8 cellular contexts compared by ENCODE assay signal in genomic region chr1:37995773-37996379, GRCh38. TPM values are rescaled to one million over a fixed set of nuclear protein-coding genes. Genes with fewer than 3 reads are reported as not detected.
A peak's percentile ranks its signal among the peaks of the same experiment; 100 is the strongest.
DNase-seq lines count a peak whose midpoint lies in the region; ATAC-seq and TF ChIP-seq lines count a peak whose summit lies in the region.

No MANE protein-coding gene starts in this region.

- H3K4me3 Mint-ChIP-seq in activated naive CD8-positive, alpha-beta T cell = peak overlapping the region; percentile 51
- no peak overlapping the region for H3K4me3 Mint-ChIP-seq in Caco-2 (ENCODE audit: unreplicated experiment)

- POLR2A ChIA-PET in AG04450 (lab: Yijun Ruan, JAX) = interaction anchor here (0.9 to 1.5 kb wide), 3 partner anchors 9 to 35 kb away, joined by 4 to 9 read pairs (median 5); partner anchors contain the start of genes FHL3 and UTP11
- POLR2A ChIA-PET in Caco-2 (lab: Charles Lee) = no interaction called here

- H3K4me3 ChIP-seq in AG04450 (ENCODE audit: low read depth, low read length) (peak overlapping the region; percentile 56), heart right ventricle (peak overlapping the region; percentile 27 to 64 (median 57)), psoas muscle (peak overlapping the region; percentile 60), Caco-2 (ENCODE audit: low read depth, low read length) (no peak overlapping the region)

- H3K9me3 Mint-ChIP-seq in activated naive CD8-positive, alpha-beta T cell (ENCODE audit: low read depth) = no peaks in the 10 kb centered on the region
- H3K9me3 Mint-ChIP-seq in Caco-2 (ENCODE audit: unreplicated experiment) = no peaks in the 10 kb centered on the region

- peaks cover 39% of the 10 kb centered on the region for H3K4me1 Mint-ChIP-seq in activated naive CD8-positive, alpha-beta T cell (ENCODE audit: low read depth)
- peaks cover 8% of the 10 kb centered on the region for H3K4me1 Mint-ChIP-seq in Caco-2 (ENCODE audit: low read depth, unreplicated experiment)

- H3K4me1 ChIP-seq in heart right ventricle = peaks cover 26 to 65% (median 57%) of the 10 kb centered on the region in 9 donors
- peaks cover 42% of the 10 kb centered on the region for H3K4me1 ChIP-seq in psoas muscle
- peaks cover 16% of the 10 kb centered on the region for H3K4me1 ChIP-seq in Caco-2

- peak overlapping the region; percentile 94 for H3K27ac ChIP-seq in AG04450 (ENCODE audit: low read depth, low read length)
- peak overlapping the region; percentile 72 to 97 (median 84) for H3K27ac ChIP-seq in heart right ventricle
- H3K27ac ChIP-seq in psoas muscle = peak overlapping the region; percentile 88

- BruUV-seq in Caco-2 (replicated peaks; lab: Mats Ljungman, UMichigan) = no TSS peak

- CTCF ChIA-PET in AG04450 (lab: Charles Lee) = interaction anchor here (1.3 kb wide), 1 partner anchor 23 kb away, joined by 4 read pairs; no protein-coding TSS in a partner anchor
- CTCF ChIA-PET in Caco-2 (lab: Charles Lee) = no interaction called here

- 3 to 4% methylated on average over 46 of the region's 46 CpGs for WGBS in heart right ventricle, 2 donors
- WGBS in psoas muscle, 3 donors = 1 to 10% (median 6%) methylated on average over 45 to 46 of the region's 46 CpGs

- peaks cover 12% of the 10 kb centered on the region for H3K36me3 Mint-ChIP-seq in activated naive CD8-positive, alpha-beta T cell
- H3K36me3 Mint-ChIP-seq in Caco-2 (ENCODE audit: insufficient read depth, unreplicated experiment) = peaks cover 6% of the 10 kb centered on the region

- DNase-seq in AG04450 (ENCODE audit: low read depth, low spot score) (peak; percentile 84), heart right ventricle (peak; percentile 76 to 80), psoas muscle (peak; percentile 91 to 93), GM10266 (ENCODE audit: extremely low spot score) (no peak), KBM-7 (no peak), Caco-2 (no peak)

- H3K36me3 ChIP-seq in heart right ventricle = peaks cover 0 to 41% (median 12%) of the 10 kb centered on the region in 9 donors
- H3K36me3 ChIP-seq in psoas muscle (ENCODE audit: insufficient read depth in 1 of 2, low read depth in 1 of 2) = peaks cover 0 to 35% of the 10 kb centered on the region in 2 donors
- no peaks in the 10 kb centered on the region for H3K36me3 ChIP-seq in Caco-2 (ENCODE audit: control insufficient read depth, insufficient read depth, low read length)

- TF ChIP-seq CTCF in AG04450 (IDR thresholded peaks at IDR 0.05; ENCODE audit: low read depth, low read length) = no peak
- no peak for TF ChIP-seq CTCF in heart right ventricle (IDR thresholded peaks at IDR 0.05)
- TF ChIP-seq CTCF in psoas muscle (IDR thresholded peaks at IDR 0.05) = no peak
- no peak for TF ChIP-seq CTCF in GM10266 (IDR thresholded peaks at IDR 0.05; ENCODE audit: control insufficient read depth, insufficient read depth, low read depth, missing control alignments)
- no peak for TF ChIP-seq CTCF in Caco-2 (IDR thresholded peaks at IDR 0.05; ENCODE audit: insufficient read depth in 1 of 2, low read depth in 1 of 2, low read length in 1 of 2, severe bottlenecking in 1 of 2, unreplicated experiment in 1 of 2)

- no peaks in the 10 kb centered on the region for H3K27me3 Mint-ChIP-seq in activated naive CD8-positive, alpha-beta T cell
- H3K27me3 Mint-ChIP-seq in Caco-2 (ENCODE audit: insufficient read depth, unreplicated experiment) = no peaks in the 10 kb centered on the region

- in situ Hi-C loops in KBM-7 (cut with MboI; ENCODE audit: low pct_unique_long_range_greater_than_20kb, low sequenced_read_pairs) = no loop called here

- H3K27ac Mint-ChIP-seq in activated naive CD8-positive, alpha-beta T cell = no peak overlapping the region
- H3K27ac Mint-ChIP-seq in Caco-2 (ENCODE audit: unreplicated experiment) = no peak overlapping the region

- H3K9me3 ChIP-seq in AG04450 (ENCODE audit: control insufficient read depth, insufficient read depth, low read length) (no peaks in the 10 kb centered on the region; the same call in 1 of the 2 replicates), heart right ventricle (no peaks in the 10 kb centered on the region), psoas muscle (no peaks in the 10 kb centered on the region), Caco-2 (no peaks in the 10 kb centered on the region)

- intact Hi-C loops in heart right ventricle (cut with DNase I) = no loop called here
- intact Hi-C loops in psoas muscle (cut with DNase I) = no loop called here
- intact Hi-C loops in Caco-2 (cut with micrococcal nuclease; ENCODE audit: unreplicated experiment) = no loop called here

- ATAC-seq in HG02642 (IDR thresholded peaks at IDR 0.05; ENCODE audit: poor library complexity, unreplicated experiment) = peak; percentile 43
- peak; percentile 37 to 79 (median 70) for ATAC-seq in heart right ventricle
- ATAC-seq in psoas muscle = peak; percentile 13 to 36 (median 29)

- H3K27me3 ChIP-seq in AG04450 (ENCODE audit: control insufficient read depth, insufficient read depth, low read length) (no peaks in the 10 kb centered on the region), heart right ventricle (no peaks in the 10 kb centered on the region), psoas muscle (ENCODE audit: insufficient read depth in 3 of 3, low read length in 2 of 3) (no peaks in the 10 kb centered on the region), Caco-2 (replicated peaks; ENCODE audit: control insufficient read depth, insufficient read depth, low read length) (no peaks in the 10 kb centered on the region)

RNA-seq across cellular contexts. Expression of gene SF3A3, which starts 6.1 kb away (rescaled TPM):
- polyA plus RNA-seq in AG04450 (2011; rRNA removed) (60.0 and 76.1 TPM in 2 replicates), heart right ventricle (10 to 100 TPM; 14.2 to 18.6 TPM), psoas muscle (10 to 100 TPM; 13.0 to 35.0 (median 30.0) TPM)
- polyA minus RNA-seq in AG04450 (2011; rRNA and poly(A)+ RNA removed) = 45.1 and 58.7 TPM in 2 replicates
- total RNA-seq in heart right ventricle (10 to 100 TPM; 21.0 to 30.3 (median 27.1) TPM), psoas muscle (10 to 100 TPM; 20.0 to 45.4 (median 35.0) TPM), Caco-2 (2022) (72.6 and 79.3 TPM in 2 replicates)

RNA-seq across cellular contexts. Expression of gene FHL3, which starts 9.4 kb away (rescaled TPM):
- polyA plus RNA-seq in AG04450 (2011; rRNA removed) = 10.0 and 13.5 TPM in 2 replicates
- 37.2 and 41.7 TPM in 2 replicates for polyA minus RNA-seq in AG04450 (2011; rRNA and poly(A)+ RNA removed)
- total RNA-seq in heart right ventricle = 10 to 100 TPM in 3 of 10 donors, 1 to 10 TPM in 7; 5.8 to 23.8 (median 8.3) TPM
- 10 to 100 TPM; 11.6 to 14.9 TPM for polyA plus RNA-seq in heart right ventricle
- total RNA-seq in psoas muscle = 1,000 to 10,000 TPM in 1 of 4 donors, 100 to 1,000 TPM in 3; 236 to 1,187 (median 448) TPM
- 100 to 1,000 TPM in 2 of 3 donors, 10 to 100 TPM in 1; 41.6 to 905 (median 582) TPM for polyA plus RNA-seq in psoas muscle
- 11.8 and 11.9 TPM in 2 replicates for total RNA-seq in Caco-2 (2022)

RNA-seq across cellular contexts. Expression of gene UTP11, which starts 16.7 kb away (rescaled TPM):
- polyA plus RNA-seq in AG04450 (2011; rRNA removed) = 32.9 and 43.8 TPM in 2 replicates
- polyA minus RNA-seq in AG04450 (2011; rRNA and poly(A)+ RNA removed) = 14.8 and 18.5 TPM in 2 replicates
- 10 to 100 TPM; 24.1 to 59.8 (median 37.1) TPM for total RNA-seq in heart right ventricle
- 10 to 100 TPM; 22.9 to 34.2 TPM for polyA plus RNA-seq in heart right ventricle
- 100 to 1,000 TPM in 3 of 4 donors, 10 to 100 TPM in 1; 65.2 to 210 (median 131) TPM for total RNA-seq in psoas muscle
- polyA plus RNA-seq in psoas muscle = 100 to 1,000 TPM in 2 of 3 donors, 10 to 100 TPM in 1; 91.7 to 253 (median 163) TPM
- 29.1 and 33.2 TPM in 2 replicates for total RNA-seq in Caco-2 (2022)

RNA-seq across cellular contexts. Expression of gene INPP5B, which starts 49.0 kb away (rescaled TPM):
- 20.1 and 21.9 TPM in 2 replicates for polyA plus RNA-seq in AG04450 (2011; rRNA removed)
- 26.8 and 28.5 TPM in 2 replicates for polyA minus RNA-seq in AG04450 (2011; rRNA and poly(A)+ RNA removed)
- 10 to 100 TPM in 9 of 10 donors, 1 to 10 TPM in 1; 8.7 to 16.7 (median 12.5) TPM for total RNA-seq in heart right ventricle
- 10 to 100 TPM in 1 of 2 donors, 1 to 10 TPM in 1; 4.1 to 17.3 TPM for polyA plus RNA-seq in heart right ventricle
- 10 to 100 TPM in 2 of 4 donors, 1 to 10 TPM in 2; 6.7 to 12.8 (median 9.3) TPM for total RNA-seq in psoas muscle
- 1 to 10 TPM; 3.8 to 6.6 (median 4.5) TPM for polyA plus RNA-seq in psoas muscle
- total RNA-seq in Caco-2 (2022) = 15.8 and 18.8 TPM in 2 replicates

RNA-seq across cellular contexts. Expression of gene POU3F1, which starts 50.7 kb away (rescaled TPM):
- polyA plus RNA-seq in AG04450 (2011; rRNA removed) = not detected in 2 replicates
- polyA minus RNA-seq in AG04450 (2011; rRNA and poly(A)+ RNA removed) = not detected in 2 replicates
- under 1 TPM in 2 of 10 donors, not detected in 8; 0.13 to 0.22 TPM for total RNA-seq in heart right ventricle
- under 1 TPM in 1 of 2 donors, not detected in 1; 0.03 TPM for polyA plus RNA-seq in heart right ventricle
- under 1 TPM in 3 of 4 donors, not detected in 1; 0.12 to 0.38 (median 0.14) TPM for total RNA-seq in psoas muscle
- polyA plus RNA-seq in psoas muscle = under 1 TPM; 0.04 to 0.21 (median 0.07) TPM
- total RNA-seq in Caco-2 (2022) = not detected in 2 replicates

Comparison
In these comparisons a context has a peak if more than half of its experiments do, and no peak if none do; other contexts are left out.
1. DNase-seq: peak in AG04450 (single experiment), heart right ventricle (2 of 2) and psoas muscle (2 of 2); none in GM10266 (single experiment), KBM-7 (single experiment) and Caco-2 (0 of 2).
2. RNA of gene FHL3, which starts 9.4 kb away (total RNA-seq): 236 to 1,187 TPM in psoas muscle; 11.8 to 11.9 TPM in Caco-2 and 5.8 to 23.8 TPM in heart right ventricle; every median in the first group is over 4 times any median in the second.
3. Peak in every context shown above with its lines, with median percentiles within 50 percentile points of each other: H3K27ac ChIP-seq and ATAC-seq.